In genomic region chrX:55867708-55868107, GRCh38 we compare ENCODE assay signal across 11 cellular contexts.
DNase-seq lines count a peak whose midpoint lies in the region; ATAC-seq and TF ChIP-seq lines count a peak whose summit lies in the region.
"Had no signal": no experiment of that assay in that cellular context is flagged by ENCODE, and none has a peak within 500 bp of the region (broad histone marks: within the 10 kb centered on the region; RNA-seq: fewer than 3 reads in every experiment).

No MANE protein-coding gene starts in this region.

- no peak for DNase-seq in activated T-cell treated with anti-CD3 and anti-CD28 coated beads, Interleukin-2, amount 50 U/mL, for 48 hours
- no peak for DNase-seq in retina
- DNase-seq in amygdala (lab: John Stamatoyannopoulos, UW), result no peak
- DNase-seq: caudate nucleus, NCI-H2029 treated with DMSO at 0.1 percent for 48 hours had no signal

- peak; percentile 48 for ATAC-seq in GM18858 (IDR thresholded peaks at IDR 0.05; ENCODE audit: unreplicated experiment)
- ATAC-seq in GM21390 (IDR thresholded peaks at IDR 0.05; ENCODE audit: unreplicated experiment), result peak; percentile 72
- ATAC-seq in HG02943 (IDR thresholded peaks at IDR 0.05; ENCODE audit: low read depth, unreplicated experiment), result peak; percentile 52
- peak; percentile 29 for ATAC-seq in HG03521 (IDR thresholded peaks at IDR 0.05; ENCODE audit: unreplicated experiment)
- ATAC-seq in SK-N-SH treated with all-trans-retinoic acid at 6 μM for 48 hours, result no peak
- ATAC-seq: GM23338 had no signal

TF ChIP-seq in SK-N-SH treated with all-trans-retinoic acid at 6 μM for 48 hours, 23 proteins besides CTCF, POLR2A, EP300 and RAD21:
- TF ChIP-seq SNAI2 (CRISPR knock-in tag; IDR thresholded peaks at IDR 0.05) (no peak), ZNF565 (CRISPR knock-in tag; conservative IDR thresholded peaks at IDR 0.05; ENCODE audit: low read depth) (no peak), RARB (CRISPR knock-in tag; IDR thresholded peaks at IDR 0.05) (no peak), POU6F1 (CRISPR knock-in tag; IDR thresholded peaks at IDR 0.05; ENCODE audit: borderline replicate concordance, low read depth) (no peak), CSDC2 (CRISPR knock-in tag; IDR thresholded peaks at IDR 0.05) (no peak), ZFP30 (CRISPR knock-in tag; IDR thresholded peaks at IDR 0.05) (no peak), PATZ1 (CRISPR knock-in tag; IDR thresholded peaks at IDR 0.05; ENCODE audit: borderline replicate concordance) (no peak), ARNTL (CRISPR knock-in tag; IDR thresholded peaks at IDR 0.05; ENCODE audit: borderline replicate concordance, low read depth) (no peak), ZNF8 (CRISPR knock-in tag; IDR thresholded peaks at IDR 0.05) (no peak), GLIS3 (CRISPR knock-in tag; IDR thresholded peaks at IDR 0.05) (no peak), ZFP3 (CRISPR knock-in tag; IDR thresholded peaks at IDR 0.05) (no peak), ISL1 (CRISPR knock-in tag; IDR thresholded peaks at IDR 0.05) (no peak), PPARA (CRISPR knock-in tag; IDR thresholded peaks at IDR 0.05; ENCODE audit: borderline replicate concordance) (no peak), ESRRG (CRISPR knock-in tag; IDR thresholded peaks at IDR 0.05) (no peak), OSR1 (CRISPR knock-in tag; IDR thresholded peaks at IDR 0.05) (no peak)
- TF ChIP-seq, protein P1, sequence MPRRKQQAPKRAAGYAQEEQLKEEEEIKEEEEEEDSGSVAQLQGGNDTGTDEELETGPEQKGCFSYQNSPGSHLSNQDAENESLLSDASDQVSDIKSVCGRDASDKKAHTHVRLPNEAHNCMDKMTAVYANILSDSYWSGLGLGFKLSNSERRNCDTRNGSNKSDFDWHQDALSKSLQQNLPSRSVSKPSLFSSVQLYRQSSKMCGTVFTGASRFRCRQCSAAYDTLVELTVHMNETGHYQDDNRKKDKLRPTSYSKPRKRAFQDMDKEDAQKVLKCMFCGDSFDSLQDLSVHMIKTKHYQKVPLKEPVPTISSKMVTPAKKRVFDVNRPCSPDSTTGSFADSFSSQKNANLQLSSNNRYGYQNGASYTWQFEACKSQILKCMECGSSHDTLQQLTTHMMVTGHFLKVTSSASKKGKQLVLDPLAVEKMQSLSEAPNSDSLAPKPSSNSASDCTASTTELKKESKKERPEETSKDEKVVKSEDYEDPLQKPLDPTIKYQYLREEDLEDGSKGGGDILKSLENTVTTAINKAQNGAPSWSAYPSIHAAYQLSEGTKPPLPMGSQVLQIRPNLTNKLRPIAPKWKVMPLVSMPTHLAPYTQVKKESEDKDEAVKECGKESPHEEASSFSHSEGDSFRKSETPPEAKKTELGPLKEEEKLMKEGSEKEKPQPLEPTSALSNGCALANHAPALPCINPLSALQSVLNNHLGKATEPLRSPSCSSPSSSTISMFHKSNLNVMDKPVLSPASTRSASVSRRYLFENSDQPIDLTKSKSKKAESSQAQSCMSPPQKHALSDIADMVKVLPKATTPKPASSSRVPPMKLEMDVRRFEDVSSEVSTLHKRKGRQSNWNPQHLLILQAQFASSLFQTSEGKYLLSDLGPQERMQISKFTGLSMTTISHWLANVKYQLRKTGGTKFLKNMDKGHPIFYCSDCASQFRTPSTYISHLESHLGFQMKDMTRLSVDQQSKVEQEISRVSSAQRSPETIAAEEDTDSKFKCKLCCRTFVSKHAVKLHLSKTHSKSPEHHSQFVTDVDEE (CRISPR knock-in tag; IDR thresholded peaks at IDR 0.05), result no peak
- TF ChIP-seq, protein P2, sequence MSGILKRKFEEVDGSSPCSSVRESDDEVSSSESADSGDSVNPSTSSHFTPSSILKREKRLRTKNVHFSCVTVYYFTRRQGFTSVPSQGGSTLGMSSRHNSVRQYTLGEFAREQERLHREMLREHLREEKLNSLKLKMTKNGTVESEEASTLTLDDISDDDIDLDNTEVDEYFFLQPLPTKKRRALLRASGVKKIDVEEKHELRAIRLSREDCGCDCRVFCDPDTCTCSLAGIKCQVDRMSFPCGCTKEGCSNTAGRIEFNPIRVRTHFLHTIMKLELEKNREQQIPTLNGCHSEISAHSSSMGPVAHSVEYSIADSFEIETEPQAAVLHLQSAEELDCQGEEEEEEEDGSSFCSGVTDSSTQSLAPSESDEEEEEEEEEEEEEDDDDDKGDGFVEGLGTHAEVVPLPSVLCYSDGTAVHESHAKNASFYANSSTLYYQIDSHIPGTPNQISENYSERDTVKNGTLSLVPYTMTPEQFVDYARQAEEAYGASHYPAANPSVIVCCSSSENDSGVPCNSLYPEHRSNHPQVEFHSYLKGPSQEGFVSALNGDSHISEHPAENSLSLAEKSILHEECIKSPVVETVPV (CRISPR knock-in tag; IDR thresholded peaks at IDR 0.05), result no peak
- TF ChIP-seq, protein P3, sequence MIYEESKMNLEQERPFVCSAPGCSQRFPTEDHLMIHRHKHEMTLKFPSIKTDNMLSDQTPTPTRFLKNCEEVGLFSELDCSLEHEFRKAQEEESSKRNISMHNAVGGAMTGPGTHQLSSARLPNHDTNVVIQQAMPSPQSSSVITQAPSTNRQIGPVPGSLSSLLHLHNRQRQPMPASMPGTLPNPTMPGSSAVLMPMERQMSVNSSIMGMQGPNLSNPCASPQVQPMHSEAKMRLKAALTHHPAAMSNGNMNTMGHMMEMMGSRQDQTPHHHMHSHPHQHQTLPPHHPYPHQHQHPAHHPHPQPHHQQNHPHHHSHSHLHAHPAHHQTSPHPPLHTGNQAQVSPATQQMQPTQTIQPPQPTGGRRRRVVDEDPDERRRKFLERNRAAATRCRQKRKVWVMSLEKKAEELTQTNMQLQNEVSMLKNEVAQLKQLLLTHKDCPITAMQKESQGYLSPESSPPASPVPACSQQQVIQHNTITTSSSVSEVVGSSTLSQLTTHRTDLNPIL (CRISPR knock-in tag; IDR thresholded peaks at IDR 0.05; ENCODE audit: low read depth), result no peak
